In genomic region chr2:117973498-117974082, GRCh38 we compare ENCODE assay signal across 20 cellular contexts.
"Had no signal": no experiment of that assay in that cellular context is flagged by ENCODE, and none has a peak within 500 bp of the region (broad histone marks: within the 10 kb centered on the region; RNA-seq: fewer than 3 reads in every experiment).

No MANE protein-coding gene starts in this region.

- H2AFZ ChIP-seq: parathyroid adenoma had no signal

- H3K9me3 ChIP-seq: heart right ventricle, psoas muscle, right lobe of liver, stomach, thoracic aorta, transverse colon had no signal

- H3K9ac ChIP-seq: parathyroid adenoma had no signal

- H3K27ac Mint-ChIP-seq: natural killer cell had no signal

- DNase-seq: cortex of kidney; dorsolateral prefrontal cortex; effector CD8-positive, alpha-beta T cell; heart right ventricle; hypothalamus; natural killer cell; occipital lobe; psoas muscle; retina; right lobe of liver; stimulated activated CD4-positive, alpha-beta T cell treated with anti-CD3 and anti-CD28 coated beads, Interleukin-2, amount 100 ng/mL, for 24 hours; stimulated activated CD4-positive, alpha-beta T cell treated with anti-CD3 and anti-CD28 coated beads, Interleukin-4, amount 100 ng/mL, for 4 hours; stimulated activated naive CD4-positive, alpha-beta T cell; stomach; substantia nigra; transverse colon had no signal

- ATAC-seq: esophagus mucosa, heart right ventricle, natural killer cell, psoas muscle, right lobe of liver had no signal

- H3K4me3 Mint-ChIP-seq: natural killer cell had no signal

- H3K4me1 ChIP-seq: heart right ventricle, psoas muscle, right lobe of liver, stomach, transverse colon had no signal

- H3K27me3 ChIP-seq: dorsolateral prefrontal cortex, heart right ventricle, right lobe of liver, stomach, transverse colon had no signal

- H3K4me3 ChIP-seq: dorsolateral prefrontal cortex, heart right ventricle, psoas muscle, right lobe of liver, skin epidermis, stomach, thoracic aorta, transverse colon had no signal

- H3K27ac ChIP-seq: dorsolateral prefrontal cortex, heart right ventricle, parathyroid adenoma, psoas muscle, right lobe of liver, skin epidermis, stomach, thoracic aorta, transverse colon had no signal

- H3K9me3 Mint-ChIP-seq: natural killer cell had no signal
